30 cellular contexts compared by ENCODE assay signal in genomic region chr2:57733959-57734358, GRCh38.
"Had no signal": no experiment of that assay in that cellular context is flagged by ENCODE, and none has a peak within 500 bp of the region (broad histone marks: within the 10 kb centered on the region; RNA-seq: fewer than 3 reads in every experiment).

No MANE protein-coding gene starts in this region.

- H3K27ac ChIP-seq: ascending aorta, breast epithelium, cardiac muscle cell, colonic mucosa, epithelial cell of prostate, esophagus squamous epithelium, gastroesophageal sphincter, heart right ventricle, WERI-Rb-1 had no signal

- H3K27me3 ChIP-seq: ascending aorta, breast epithelium, cardiac muscle cell, colonic mucosa, esophagus squamous epithelium, gastroesophageal sphincter, heart right ventricle had no signal

- H3K4me3 ChIP-seq: ascending aorta, breast epithelium, cardiac muscle cell, colonic mucosa, esophagus squamous epithelium, gastroesophageal sphincter, heart right ventricle had no signal

- DNase-seq: activated B cell treated with CpG ODN at 0.5 μM for 24 hours; activated CD4-positive, alpha-beta T cell treated with anti-CD3 and anti-CD28 coated beads for 48 hours; activated CD4-positive, alpha-beta T cell treated with anti-CD3 and anti-CD28 coated beads, Interleukin-2, amount 50 U/mL, for 1 hour; activated CD4-positive, alpha-beta T cell treated with anti-CD3 and anti-CD28 coated beads, Interleukin-2, amount 50 U/mL, for 48 hours; activated CD8-positive, alpha-beta memory T cell treated with anti-CD3 and anti-CD28 coated beads for 24 hours; activated CD8-positive, alpha-beta T cell treated with anti-CD3 and anti-CD28 coated beads for 36 hours; activated effector memory CD4-positive, alpha-beta T cell treated with Interleukin-2 at 50 U/mL for 16 hours; activated gamma-delta T cell treated with Interleukin-2 at 50 U/mL for 16 hours; activated naive CD4-positive, alpha-beta T cell treated with anti-CD3 and anti-CD28 coated beads, Interleukin-2, amount 50 U/mL, for 16 hours; activated naive CD4-positive, alpha-beta T cell treated with Interleukin-2 at 50 U/mL for 16 hours; activated T-cell treated with anti-CD3 and anti-CD28 coated beads, Interleukin-2, amount 50 U/mL, for 4 hours; central memory CD4-positive, alpha-beta T cell; cerebellar nuclear complex; colonic mucosa; effector CD8-positive, alpha-beta T cell; esophagus squamous epithelium; foreskin melanocyte; heart right ventricle; T-helper 17 cell; T1000; WERI-Rb-1 had no signal

- FAIRE-seq: endometrium, endothelial cell of umbilical vein had no signal

- ATAC-seq: activated CD4-positive, CD25-positive, alpha-beta regulatory T cell treated with anti-CD3 and anti-CD28 coated beads, Interleukin-2, amount 50 U/mL, for 24 hours; activated CD8-positive, alpha-beta T cell treated with anti-CD3 and anti-CD28 coated beads for 36 hours; activated T-cell treated with anti-CD3 and anti-CD28 coated beads, Interleukin-2, amount 50 U/mL, for 4 hours; activated T-helper 17 cell treated with anti-CD3 and anti-CD28 coated beads, Interleukin-2, amount 50 U/mL, for 72 hours; gastroesophageal sphincter; heart right ventricle; T-helper 17 cell had no signal

- H3K9me3 ChIP-seq: ascending aorta, breast epithelium, colonic mucosa, esophagus squamous epithelium, gastroesophageal sphincter had no signal

- H3K4me1 ChIP-seq: ascending aorta, breast epithelium, colonic mucosa, esophagus squamous epithelium, gastroesophageal sphincter, heart right ventricle had no signal

- H3K36me3 ChIP-seq: ascending aorta, breast epithelium, cardiac muscle cell, colonic mucosa, esophagus squamous epithelium, gastroesophageal sphincter, heart right ventricle, WERI-Rb-1 had no signal
